8 cellular contexts compared by ENCODE assay signal in genomic region chr19:5048091-5048726, GRCh38.
DNase-seq lines count a peak whose midpoint lies in the region; ATAC-seq and TF ChIP-seq lines count a peak whose summit lies in the region.

No MANE protein-coding gene starts in this region.

- TF ChIP-seq POLR2A in Peyer's patch (IDR thresholded peaks at IDR 0.05) = no peak

- peak; percentile 30 to 79 (median 48) for DNase-seq in CD8-positive, alpha-beta T cell
- peak; percentile 85 for DNase-seq in HK-2 (ENCODE audit: unreplicated experiment)
- DNase-seq in Peyer's patch = peak; percentile 42 to 88 (median 85)
- peak; percentile 39 for DNase-seq in activated T-helper 1 cell treated with anti-CD3 and anti-CD28 coated beads, Interleukin-12 subunit alpha, Interleukin-12 subunit beta, Interleukin-2, Interleukin-4 antibody, amounts not matched to agents 30 ng/mL and 10 ng/mL and 1 ng/mL, durations not matched to agents 14 hours and 24 hours and 36 hours (ENCODE audit: low spot score)
- peak; percentile 69 for DNase-seq in fibroblast of peridontal ligament (ENCODE audit: extremely low read depth)
- peak; percentile 89 for DNase-seq in neural crest cell (ENCODE audit: low read depth, low spot score)
- peak; percentile 51 for DNase-seq in stromal cell of bone marrow (ENCODE audit: low read depth)

- peak; percentile 88 for ATAC-seq in CD8-positive, alpha-beta T cell
- ATAC-seq in GM18520 (IDR thresholded peaks at IDR 0.05; ENCODE audit: unreplicated experiment) = no peak

- peaks cover 5% of the 10 kb centered on the region for H3K4me1 ChIP-seq in CD8-positive, alpha-beta T cell (ENCODE audit: insufficient read depth, low read length)
- peaks cover 4 to 38% (median 8%) of the 10 kb centered on the region in 4 donors for H3K4me1 ChIP-seq in Peyer's patch

- peak; percentile 92 for TF ChIP-seq CTCF in CD8-positive, alpha-beta T cell (IDR thresholded peaks at IDR 0.05)
- TF ChIP-seq CTCF in Peyer's patch (IDR thresholded peaks at IDR 0.05) = peak; percentile 77 to 99 (median 96)
- TF ChIP-seq CTCF in neural crest cell (conservative IDR thresholded peaks at IDR 0.05) = peak; percentile 97

- no peaks in the 10 kb centered on the region for H3K27me3 ChIP-seq in CD8-positive, alpha-beta T cell (ENCODE audit: insufficient read depth, low read length)
- no peaks in the 10 kb centered on the region for H3K27me3 ChIP-seq in Peyer's patch

- no peak overlapping the region for H3K4me3 Mint-ChIP-seq in CD8-positive, alpha-beta T cell
- H3K4me3 Mint-ChIP-seq in activated T-helper 1 cell treated with anti-CD3 and anti-CD28 coated beads, Interleukin-12 subunit alpha, Interleukin-12 subunit beta, Interleukin-2, Interleukin-4 antibody, amounts not matched to agents 30 ng/mL and 10 ng/mL and 1 ng/mL, durations not matched to agents 14 hours and 24 hours and 36 hours = no peak overlapping the region
- no peak overlapping the region for H3K4me3 Mint-ChIP-seq in neural crest cell

- no peak overlapping the region for H3K27ac ChIP-seq in CD8-positive, alpha-beta T cell (ENCODE audit: low read depth, low read length)
- no peak overlapping the region for H3K27ac ChIP-seq in Peyer's patch

- H3K27ac Mint-ChIP-seq in CD8-positive, alpha-beta T cell = no peak overlapping the region
- no peak overlapping the region for H3K27ac Mint-ChIP-seq in activated T-helper 1 cell treated with anti-CD3 and anti-CD28 coated beads, Interleukin-12 subunit alpha, Interleukin-12 subunit beta, Interleukin-2, Interleukin-4 antibody, amounts not matched to agents 30 ng/mL and 10 ng/mL and 1 ng/mL, durations not matched to agents 14 hours and 24 hours and 36 hours
- H3K27ac Mint-ChIP-seq in neural crest cell (ENCODE audit: unreplicated experiment) = peak overlapping the region; percentile 27

- no peaks in the 10 kb centered on the region for H3K27me3 Mint-ChIP-seq in CD8-positive, alpha-beta T cell (ENCODE audit: low read depth)
- no peaks in the 10 kb centered on the region for H3K27me3 Mint-ChIP-seq in activated T-helper 1 cell treated with anti-CD3 and anti-CD28 coated beads, Interleukin-12 subunit alpha, Interleukin-12 subunit beta, Interleukin-2, Interleukin-4 antibody, amounts not matched to agents 30 ng/mL and 10 ng/mL and 1 ng/mL, durations not matched to agents 14 hours and 24 hours and 36 hours (ENCODE audit: insufficient read depth)
- no peaks in the 10 kb centered on the region for H3K27me3 Mint-ChIP-seq in neural crest cell (ENCODE audit: low read depth)

- CTCF ChIA-PET in CD8-positive, alpha-beta T cell (lab: Charles Lee) = interaction anchor here (0.6 to 5.0 kb wide), 12 partner anchors 12 to 532 kb away, joined by 3 to 36 read pairs (median 4); no protein-coding TSS in a partner anchor

- H3K9me3 ChIP-seq in CD8-positive, alpha-beta T cell (ENCODE audit: low read length) = no peaks in the 10 kb centered on the region
- no peaks in the 10 kb centered on the region for H3K9me3 ChIP-seq in Peyer's patch

- peaks cover 9% of the 10 kb centered on the region for H3K36me3 ChIP-seq in CD8-positive, alpha-beta T cell (ENCODE audit: insufficient read depth, low read length)
- peaks cover 0 to 44% (median 0%) of the 10 kb centered on the region in 3 donors for H3K36me3 ChIP-seq in Peyer's patch

- peaks cover 3% of the 10 kb centered on the region for H3K4me1 Mint-ChIP-seq in CD8-positive, alpha-beta T cell (ENCODE audit: low read depth)
- H3K4me1 Mint-ChIP-seq in activated T-helper 1 cell treated with anti-CD3 and anti-CD28 coated beads, Interleukin-12 subunit alpha, Interleukin-12 subunit beta, Interleukin-2, Interleukin-4 antibody, amounts not matched to agents 30 ng/mL and 10 ng/mL and 1 ng/mL, durations not matched to agents 14 hours and 24 hours and 36 hours (ENCODE audit: low read depth) = no peaks in the 10 kb centered on the region
- peaks cover 18% of the 10 kb centered on the region for H3K4me1 Mint-ChIP-seq in neural crest cell

- H3K9me3 Mint-ChIP-seq in CD8-positive, alpha-beta T cell = no peaks in the 10 kb centered on the region
- no peaks in the 10 kb centered on the region for H3K9me3 Mint-ChIP-seq in activated T-helper 1 cell treated with anti-CD3 and anti-CD28 coated beads, Interleukin-12 subunit alpha, Interleukin-12 subunit beta, Interleukin-2, Interleukin-4 antibody, amounts not matched to agents 30 ng/mL and 10 ng/mL and 1 ng/mL, durations not matched to agents 14 hours and 24 hours and 36 hours
- H3K9me3 Mint-ChIP-seq in neural crest cell = no peaks in the 10 kb centered on the region

- H3K4me3 ChIP-seq in CD8-positive, alpha-beta T cell (ENCODE audit: low read depth, low read length) = no peak overlapping the region
- H3K4me3 ChIP-seq in Peyer's patch = no peak overlapping the region

- intact Hi-C loops in CD8-positive, alpha-beta T cell (cut with DNase I, micrococcal nuclease) = loop anchor here (1.0 to 5.0 kb wide), 5 partner anchors 106 to 599 kb away; no protein-coding TSS in a partner anchor
- intact Hi-C loops in activated T-helper 1 cell treated with anti-CD3 and anti-CD28 coated beads, Interleukin-12 subunit alpha, Interleukin-12 subunit beta, Interleukin-2, Interleukin-4 antibody, amounts not matched to agents 30 ng/mL and 10 ng/mL and 1 ng/mL, durations not matched to agents 14 hours and 24 hours and 36 hours (cut with micrococcal nuclease) = loop anchor here (1.0 to 5.0 kb wide), 3 partner anchors 104 to 531 kb away; no protein-coding TSS in a partner anchor

- POLR2A ChIA-PET in CD8-positive, alpha-beta T cell (lab: Charles Lee) = no interaction called here

- peaks cover 31% of the 10 kb centered on the region for H3K36me3 Mint-ChIP-seq in CD8-positive, alpha-beta T cell
- peaks cover 4% of the 10 kb centered on the region for H3K36me3 Mint-ChIP-seq in activated T-helper 1 cell treated with anti-CD3 and anti-CD28 coated beads, Interleukin-12 subunit alpha, Interleukin-12 subunit beta, Interleukin-2, Interleukin-4 antibody, amounts not matched to agents 30 ng/mL and 10 ng/mL and 1 ng/mL, durations not matched to agents 14 hours and 24 hours and 36 hours (ENCODE audit: low read depth)
- H3K36me3 Mint-ChIP-seq in neural crest cell (ENCODE audit: low read depth) = peaks cover 8% of the 10 kb centered on the region

Comparison
In these comparisons a context has a peak if more than half of its experiments do, and no peak if none do; other contexts are left out.
1. DNase-seq: peak in every context shown above with its lines; median percentile 89 in neural crest cell; 85 in HK-2; 85 in Peyer's patch; 69 in fibroblast of peridontal ligament; 51 in stromal cell of bone marrow; 48 in CD8-positive, alpha-beta T cell; 39 in activated T-helper 1 cell treated with anti-CD3 and anti-CD28 coated beads, Interleukin-12 subunit alpha, Interleukin-12 subunit beta, Interleukin-2, Interleukin-4 antibody, amounts not matched to agents 30 ng/mL and 10 ng/mL and 1 ng/mL, durations not matched to agents 14 hours and 24 hours and 36 hours.